Comparison of ENCODE assay signal across 30 cellular contexts in genomic region chr15:67537771-67538170, GRCh38.
"Had no signal": no experiment of that assay in that cellular context is flagged by ENCODE, and none has a peak within 500 bp of the region (broad histone marks: within the 10 kb centered on the region; RNA-seq: fewer than 3 reads in every experiment).

No MANE protein-coding gene starts in this region.

- FAIRE-seq: bronchial epithelial cell, TTC549 had no signal

- H3K36me3 Mint-ChIP-seq: brain had no signal

- H3K9me3 ChIP-seq: MG63, SJSA1, SK-N-SH had no signal

- H3K4me3 Mint-ChIP-seq: activated CD4-positive, alpha-beta T cell treated with anti-CD3 and anti-CD28 coated beads, Interleukin-2, amount 10 ng/mL, durations not matched to agents 24 days and 14 days; activated CD8-positive, alpha-beta memory T cell treated with anti-CD3 and anti-CD28 coated beads, Interleukin-2, amount 10 ng/mL, durations not matched to agents 7 days and 5 days; T-helper 1 cell treated with Interleukin-12 subunit alpha and Interleukin-12 subunit beta and Interleukin-4 antibody, amounts not matched to agents 30 μg/mL and 1 μg/mL, for 36 hours; T-helper 2 cell treated with Interferon-gamma antibody and Interleukin-4, amounts not matched to agents 5 μg/mL and 100 μg/mL, for 36 hours had no signal

- ATAC-seq: activated CD8-positive, alpha-beta memory T cell treated with anti-CD3 and anti-CD28 coated beads, Interleukin-2, amount 10 ng/mL, durations not matched to agents 7 days and 5 days; Panc1 had no signal

- H3K27ac Mint-ChIP-seq: activated CD4-positive, alpha-beta T cell treated with anti-CD3 and anti-CD28 coated beads, Interleukin-2, amount 10 ng/mL, durations not matched to agents 24 days and 14 days; activated CD8-positive, alpha-beta memory T cell treated with anti-CD3 and anti-CD28 coated beads, Interleukin-2, amount 10 ng/mL, durations not matched to agents 7 days and 5 days; brain; T-helper 1 cell treated with Interleukin-12 subunit alpha and Interleukin-12 subunit beta and Interleukin-4 antibody, amounts not matched to agents 30 μg/mL and 1 μg/mL, for 36 hours; T-helper 2 cell treated with Interferon-gamma antibody and Interleukin-4, amounts not matched to agents 5 μg/mL and 100 μg/mL, for 36 hours had no signal

- H3K4me3 ChIP-seq: MG63, SJSA1 had no signal

- H3K27ac ChIP-seq: SJSA1 had no signal

- DNase-seq: activated CD4-positive, alpha-beta T cell treated with anti-CD3 and anti-CD28 coated beads, Interleukin-2, amount 10 ng/mL, durations not matched to agents 24 days and 14 days; activated CD4-positive, alpha-beta T cell treated with anti-CD3 and anti-CD28 coated beads, Interleukin-2, amount 50 U/mL, for 4 hours; activated CD8-positive, alpha-beta memory T cell treated with anti-CD3 and anti-CD28 coated beads, Interleukin-2, amount 10 ng/mL, durations not matched to agents 7 days and 5 days; activated CD8-positive, alpha-beta memory T cell treated with anti-CD3 and anti-CD28 coated beads, Interleukin-2, amount 50 U/mL, for 48 hours; activated effector memory CD4-positive, alpha-beta T cell treated with Interleukin-2 at 50 U/mL for 16 hours; activated naive CD4-positive, alpha-beta T cell treated with anti-CD3 and anti-CD28 coated beads, Interleukin-2, amount 50 U/mL, for 16 hours; activated T-cell treated with anti-CD3 and anti-CD28 coated beads, Interleukin-2, amount 50 U/mL, for 48 hours; anterior cingulate cortex; caudate nucleus; IMR-90; Kasumi-1; KBM-7; MG63; NCI-H1048; NCI-H1105 treated with DMSO at 0.1 percent for 48 hours; NCI-H1436; NCI-H1694; NCI-H1930; NCI-H2081 treated with DMSO at 0.1 percent for 48 hours; NCI-H345; NCI-H524 treated with DMSO at 0.1 percent for 48 hours; SHP77; SK-N-SH had no signal

- H3K36me3 ChIP-seq: MG63 had no signal

- H3K9me3 Mint-ChIP-seq: activated CD4-positive, alpha-beta T cell treated with anti-CD3 and anti-CD28 coated beads, Interleukin-2, amount 10 ng/mL, durations not matched to agents 24 days and 14 days; brain; T-helper 1 cell treated with Interleukin-12 subunit alpha and Interleukin-12 subunit beta and Interleukin-4 antibody, amounts not matched to agents 30 μg/mL and 1 μg/mL, for 36 hours; T-helper 2 cell treated with Interferon-gamma antibody and Interleukin-4, amounts not matched to agents 5 μg/mL and 100 μg/mL, for 36 hours had no signal

- H3K27me3 ChIP-seq: MG63, SJSA1 had no signal
